ENCODE assay signal across 21 cellular contexts in the genomic region with DNA sequence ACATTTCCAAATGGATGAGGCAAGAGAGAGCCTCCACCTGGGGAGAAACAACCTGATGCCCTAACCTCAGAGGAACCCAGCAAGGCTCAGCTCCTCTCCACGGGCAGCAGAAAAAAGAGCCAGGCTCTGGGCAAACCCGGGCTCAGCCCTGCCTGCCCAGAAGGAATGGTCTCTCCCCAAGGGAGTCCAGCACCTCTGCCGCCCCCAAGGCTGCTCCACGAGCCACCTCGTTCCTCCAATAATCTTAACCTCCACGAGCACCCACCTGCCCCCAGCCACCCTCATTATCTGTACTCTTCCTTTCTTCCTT.
DNase-seq lines count a peak whose midpoint lies in the region; ATAC-seq, FAIRE-seq and TF ChIP-seq lines count a peak whose summit lies in the region.
"Had no signal": no experiment of that assay in that cellular context is flagged by ENCODE, and none has a peak within 500 bp of the region (broad histone marks: within the 10 kb centered on the region; RNA-seq: fewer than 3 reads in every experiment).

No MANE protein-coding gene starts in this region.

- intact Hi-C loops in right lobe of liver (cut with DNase I) (no loop called here), HepG2 (cut with micrococcal nuclease; ENCODE audit: unreplicated experiment) (no loop called here), lower lobe of right lung (cut with DNase I) (no loop called here)

- no peak for TF ChIP-seq RAD21 in HepG2 (CRISPR knock-in tag; IDR thresholded peaks at IDR 0.05)

- FAIRE-seq in HepG2 (lab: Jason Lieb, UNC): no peak
- FAIRE-seq: A549, D721Med, G401.6, GM12891, GM18507 had no signal

- CTCF ChIA-PET in HepG2 (lab: Yijun Ruan, JAX; ENCODE audit: low intra/inter-chr PET ratio, low total read pairs): no interaction called here

- no TSS peak for BruUV-seq in HepG2 (replicated peaks; lab: Mats Ljungman, UMichigan)

- no peak for TF ChIP-seq POLR2A in right lobe of liver (IDR thresholded peaks at IDR 0.05)
- TF ChIP-seq POLR2A in HepG2 (IDR thresholded peaks at IDR 0.05; ENCODE audit: insufficient read depth in 1 of 2, low read depth in 2 of 2, low read length in 2 of 2): no peak

- H3K36me3 ChIP-seq in right lobe of liver: no peaks in the 10 kb centered on the region
- no peaks in the 10 kb centered on the region for H3K36me3 ChIP-seq in HepG2 (replicated peaks in 1 of 2; ENCODE audit: control insufficient read depth in 1 of 2, insufficient read depth in 2 of 2, low read length in 2 of 2)
- H3K36me3 ChIP-seq in lower lobe of right lung: no peaks in the 10 kb centered on the region
- no peaks in the 10 kb centered on the region for H3K36me3 ChIP-seq in osteoblast (ENCODE audit: insufficient read depth, low read length)
- H3K36me3 ChIP-seq: BLaER1 treated with 17β-estradiol and CSF1 and Interleukin-3, amounts not matched to agents 10 nM and 100 nM had no signal

- H3K4me2 ChIP-seq in HepG2 (ENCODE audit: low read depth, low read length): no peak overlapping the region
- H3K4me2 ChIP-seq in osteoblast (ENCODE audit: insufficient read depth, low read length): no peak overlapping the region
- H3K4me2 ChIP-seq: A549; BLaER1 treated with 17β-estradiol and CSF1 and Interleukin-3, amounts not matched to agents 10 nM and 100 nM had no signal

- H3K4me3 ChIP-seq in right lobe of liver (no peak overlapping the region), HepG2 (replicated peaks in 1 of 3; ENCODE audit: insufficient read depth in 1 of 3, low read depth in 2 of 3, low read length in 3 of 3) (no peak overlapping the region), lower lobe of right lung (no peak overlapping the region), osteoblast (ENCODE audit: insufficient read depth, low read length) (no peak overlapping the region)
- H3K4me3 ChIP-seq: A549; BLaER1 treated with 17β-estradiol and CSF1 and Interleukin-3, amounts not matched to agents 10 nM and 100 nM had no signal

- H3K27ac ChIP-seq in right lobe of liver (no peak overlapping the region), HepG2 (ENCODE audit: extremely low read length, insufficient read depth, low read length) (no peak overlapping the region), lower lobe of right lung (no peak overlapping the region), osteoblast (ENCODE audit: low read depth, low read length) (no peak overlapping the region)
- H3K27ac ChIP-seq: 22Rv1; A549; BLaER1 treated with 17β-estradiol and CSF1 and Interleukin-3, amounts not matched to agents 10 nM and 100 nM; C4-2B had no signal

- TF ChIP-seq CTCF in right lobe of liver (IDR thresholded peaks at IDR 0.05) (no peak), HepG2 (CRISPR knock-in tag; IDR thresholded peaks at IDR 0.05) (no peak), lower lobe of right lung (IDR thresholded peaks at IDR 0.05) (no peak), osteoblast (IDR thresholded peaks at IDR 0.05; ENCODE audit: extremely low read depth, low read depth, low read length) (no peak)

- no peak overlapping the region for H3K9ac ChIP-seq in HepG2 (ENCODE audit: insufficient read depth, low read depth, low read length)
- H3K9ac ChIP-seq: BLaER1 treated with 17β-estradiol and CSF1 and Interleukin-3, amounts not matched to agents 10 nM and 100 nM had no signal

- in situ Hi-C loops in HepG2 (cut with HindIII; ENCODE audit: extremely low pct_ligation_motif_present, low pct_unique_long_range_greater_than_20kb): no loop called here

- POLR2A ChIA-PET in HepG2 (lab: Yijun Ruan, JAX): no interaction called here

- no peaks in the 10 kb centered on the region for H3K9me3 ChIP-seq in right lobe of liver
- H3K9me3 ChIP-seq in HepG2 (ENCODE audit: low read length): no peaks in the 10 kb centered on the region
- no peaks in the 10 kb centered on the region for H3K9me3 ChIP-seq in lower lobe of right lung
- H3K9me3 ChIP-seq in osteoblast (ENCODE audit: low read depth, low read length): no peaks in the 10 kb centered on the region
- H3K9me3 ChIP-seq: A549; BLaER1 treated with 17β-estradiol and CSF1 and Interleukin-3, amounts not matched to agents 10 nM and 100 nM; Caco-2 had no signal

- no peak for ATAC-seq in right lobe of liver
- no peak for ATAC-seq in HepG2
- ATAC-seq in lower lobe of right lung: no peak
- ATAC-seq: CD8-positive, alpha-beta T cell had no signal

- H3K27me3 ChIP-seq in right lobe of liver: no peaks in the 10 kb centered on the region
- peaks cover 4 to 6% of the 10 kb centered on the region in 2 experiments; a peak in 2 of 5 replicates for H3K27me3 ChIP-seq in HepG2 (ENCODE audit: control insufficient read depth in 1 of 2, insufficient read depth in 2 of 2, low read length in 2 of 2)
- no peaks in the 10 kb centered on the region for H3K27me3 ChIP-seq in lower lobe of right lung (ENCODE audit: low read depth)
- no peaks in the 10 kb centered on the region for H3K27me3 ChIP-seq in osteoblast (ENCODE audit: insufficient read depth, low read length)
- H3K27me3 ChIP-seq: BLaER1 treated with 17β-estradiol and CSF1 and Interleukin-3, amounts not matched to agents 10 nM and 100 nM had no signal

- TF ChIP-seq EP300 in HepG2 (IDR thresholded peaks at IDR 0.05; ENCODE audit: low read depth in 2 of 2, low read length in 2 of 2) (no peak), HepG2 (CRISPR knock-in tag; IDR thresholded peaks at IDR 0.05; ENCODE audit: borderline replicate concordance) (no peak)

- DNase-seq in right lobe of liver: peak in 2 of 3 donors; percentile 4 to 23
- no peak for DNase-seq in HepG2 (ENCODE audit: low spot score)
- DNase-seq in lower lobe of right lung: peak; percentile 24
- peak; percentile 62 for DNase-seq in osteoblast (ENCODE audit: insufficient read length, low spot score, missing footprints)
- no peak for DNase-seq in NCI-H2196 (lab: John Stamatoyannopoulos, UW; ENCODE audit: unreplicated experiment)
- no peak for DNase-seq in NCI-H146 (lab: John Stamatoyannopoulos, UW)
- DNase-seq: AML-193; Caco-2; Calu3; CD4-positive, alpha-beta T cell; CD8-positive, alpha-beta T cell; DMS79 treated with DMSO at 0.1 percent for 48 hours; GF-D8 had no signal

- H3K79me2 ChIP-seq in HepG2 (ENCODE audit: insufficient read depth, low read length) (no peaks in the 10 kb centered on the region), osteoblast (ENCODE audit: insufficient read depth, low read length) (no peaks in the 10 kb centered on the region)

- 18% methylated on average over 3 of the region's 6 CpGs for WGBS in right lobe of liver (ENCODE audit: insufficient coverage, low coverage, low lambda C conversion rate, missing lambda C conversion rate)
- 3% methylated on average over 4 of the region's 6 CpGs for WGBS in HepG2 (ENCODE audit: low lambda C conversion rate)

- H2AFZ ChIP-seq in HepG2 (ENCODE audit: low read length): no peak overlapping the region
- H2AFZ ChIP-seq in osteoblast (ENCODE audit: low read length): no peak overlapping the region

- H3K4me1 ChIP-seq in right lobe of liver: no peaks in the 10 kb centered on the region
- H3K4me1 ChIP-seq in HepG2 (ENCODE audit: insufficient read depth, low read length): peaks cover 14% of the 10 kb centered on the region
- H3K4me1 ChIP-seq in lower lobe of right lung: no peaks in the 10 kb centered on the region
- H3K4me1 ChIP-seq in osteoblast (ENCODE audit: insufficient read depth, low read length): no peaks in the 10 kb centered on the region
- H3K4me1 ChIP-seq: A549; BLaER1 treated with 17β-estradiol and CSF1 and Interleukin-3, amounts not matched to agents 10 nM and 100 nM; Caco-2 had no signal

- H4K20me1 ChIP-seq in HepG2 (ENCODE audit: insufficient read depth, low read length): no peaks in the 10 kb centered on the region
- no peaks in the 10 kb centered on the region for H4K20me1 ChIP-seq in osteoblast (ENCODE audit: insufficient read depth, low read length)

TF ChIP-seq in HepG2, 621 proteins besides CTCF, POLR2A, EP300 and RAD21:
- TF ChIP-seq KMT2A (CRISPR knock-in tag; IDR thresholded peaks at IDR 0.05) (no peak), CC2D1A (CRISPR knock-in tag; IDR thresholded peaks at IDR 0.05) (no peak), ZMAT3 (CRISPR knock-in tag; conservative IDR thresholded peaks at IDR 0.05) (no peak), JUN (CRISPR knock-in tag; IDR thresholded peaks at IDR 0.05) (no peak), MED13 (CRISPR knock-in tag; IDR thresholded peaks at IDR 0.05) (no peak), IRF2 (CRISPR knock-in tag; IDR thresholded peaks at IDR 0.05) (no peak)

Comparison
In these comparisons a context has a peak if more than half of its experiments do, and no peak if none do; other contexts are left out.
1. DNase-seq: peak in right lobe of liver (2 of 3), lower lobe of right lung (single experiment) and osteoblast (single experiment); none in HepG2 (single experiment), NCI-H2196 (single experiment) and NCI-H146 (single experiment).